In the genomic region with DNA sequence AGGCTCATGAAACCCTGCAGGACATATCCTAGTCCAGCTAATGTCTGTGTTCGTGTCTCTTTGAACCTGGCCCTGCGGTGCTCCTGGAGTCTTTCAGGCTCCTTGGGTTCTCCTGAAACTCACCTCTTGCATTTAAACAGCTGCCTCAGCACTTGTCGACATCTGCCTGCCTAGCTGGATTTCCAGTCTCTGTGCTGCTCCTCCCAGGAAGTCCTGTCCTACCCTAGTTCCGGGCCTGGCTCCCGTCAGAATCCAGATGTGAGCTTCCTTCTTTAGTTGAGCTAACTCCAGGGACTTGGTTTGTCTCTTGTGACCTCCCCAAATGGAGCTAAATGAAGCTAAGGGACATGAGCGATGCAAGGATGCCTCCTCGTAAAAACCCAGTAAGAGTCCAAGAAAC, we compare ENCODE assay signal across 14 cellular contexts.
DNase-seq lines count a peak whose midpoint lies in the region; ATAC-seq, FAIRE-seq and TF ChIP-seq lines count a peak whose summit lies in the region.
"Had no signal": no experiment of that assay in that cellular context is flagged by ENCODE, and none has a peak within 500 bp of the region (broad histone marks: within the 10 kb centered on the region; RNA-seq: fewer than 3 reads in every experiment).

No MANE protein-coding gene starts in this region.

- H3K9me3 ChIP-seq in heart left ventricle (no peaks in the 10 kb centered on the region), A549 (no peaks in the 10 kb centered on the region)
- H3K9me3 ChIP-seq in BLaER1 treated with 17β-estradiol and CSF1 and Interleukin-3, amounts not matched to agents 10 nM and 100 nM (replicated peaks in 1 of 11): no peaks in the 10 kb centered on the region
- H3K9me3 ChIP-seq: BE2C had no signal

- H3K4me1 ChIP-seq in heart left ventricle: no peaks in the 10 kb centered on the region
- H3K4me1 ChIP-seq in A549: no peaks in the 10 kb centered on the region
- H3K4me1 ChIP-seq in BLaER1 treated with 17β-estradiol and CSF1 and Interleukin-3, amounts not matched to agents 10 nM and 100 nM: peaks cover 0 to 29% (median 15%) of the 10 kb centered on the region in 10 experiments; a peak in 15 of 20 replicates
- H3K4me1 ChIP-seq: BE2C had no signal

- H3K36me3 ChIP-seq in heart left ventricle: no peaks in the 10 kb centered on the region
- no peaks in the 10 kb centered on the region for H3K36me3 ChIP-seq in BLaER1 treated with 17β-estradiol and CSF1 and Interleukin-3, amounts not matched to agents 10 nM and 100 nM
- H3K36me3 ChIP-seq: BE2C had no signal

- H3K4me3 ChIP-seq in heart left ventricle: no peak overlapping the region
- no peak overlapping the region for H3K4me3 ChIP-seq in A549
- H3K4me3 ChIP-seq in BLaER1 treated with 17β-estradiol and CSF1 and Interleukin-3, amounts not matched to agents 10 nM and 100 nM: no peak overlapping the region
- H3K4me3 ChIP-seq: K562 had no signal

- no peak overlapping the region for H3K4me2 ChIP-seq in A549
- peak overlapping the region in 10 of 11 experiments; percentile 15 to 58 (median 39); a peak in 17 of 22 replicates for H3K4me2 ChIP-seq in BLaER1 treated with 17β-estradiol and CSF1 and Interleukin-3, amounts not matched to agents 10 nM and 100 nM

- TF ChIP-seq CTCF in heart left ventricle (IDR thresholded peaks at IDR 0.05): no peak
- TF ChIP-seq CTCF in A549 (IDR thresholded peaks at IDR 0.05): no peak
- TF ChIP-seq CTCF in nephron progenitor cell (IDR thresholded peaks at IDR 0.05): no peak

- H3K4me1 Mint-ChIP-seq in nephron progenitor cell: peaks cover 40% of the 10 kb centered on the region
- H3K4me1 Mint-ChIP-seq: CD8-positive, alpha-beta memory T cell had no signal

- TF ChIP-seq EP300 in A549 (IDR thresholded peaks at IDR 0.05): no peak

- CTCF ChIA-PET in A549 (lab: Yijun Ruan, JAX): interaction anchor here (0.6 to 1.1 kb wide), 2 partner anchors 11 to 72 kb away, joined by 3 to 5 read pairs; no protein-coding TSS in a partner anchor

- H3K9ac ChIP-seq in BLaER1 treated with 17β-estradiol and CSF1 and Interleukin-3, amounts not matched to agents 10 nM and 100 nM: no peak overlapping the region

- peak overlapping the region; percentile 83 for H3K27ac Mint-ChIP-seq in nephron progenitor cell
- H3K27ac Mint-ChIP-seq: CD8-positive, alpha-beta memory T cell had no signal

- TF ChIP-seq POLR2A in heart left ventricle (IDR thresholded peaks at IDR 0.05) (no peak), A549 (IDR thresholded peaks at IDR 0.05; ENCODE audit: low read length) (no peak)

- H3K9me3 Mint-ChIP-seq in nephron progenitor cell: peaks cover 4% of the 10 kb centered on the region

- peak in 3 of 5 donors; percentile 23 to 52 (median 36) for DNase-seq in heart left ventricle
- DNase-seq in Right ventricle myocardium inferior (ENCODE audit: missing footprints): no peak
- DNase-seq in A549 (ENCODE audit: low read depth in 1 of 2, low spot score in 1 of 2): no peak
- DNase-seq in nephron progenitor cell: no peak
- no peak for DNase-seq in SHP77 treated with DMSO at 0.1 percent for 48 hours (lab: John Stamatoyannopoulos, UW)
- no peak for DNase-seq in islet precursor cell
- DNase-seq: BE2C; CD8-positive, alpha-beta memory T cell; DMS79; HCEC 1CT had no signal

- WGBS in heart left ventricle, 4 donors: 49 to 61% (median 57%) methylated on average over 7 of the region's 7 CpGs
- 2% methylated on average over 7 of the region's 7 CpGs for WGBS in A549 (ENCODE audit: missing lambda C conversion rate)

- POLR2A ChIA-PET in A549 (lab: Yijun Ruan, JAX): no interaction called here

- peaks cover 29% of the 10 kb centered on the region for H3K27me3 Mint-ChIP-seq in nephron progenitor cell (ENCODE audit: low read depth, poor library complexity)

- TF ChIP-seq RAD21 in A549 (conservative IDR thresholded peaks at IDR 0.05 in 1 of 2, IDR thresholded peaks at IDR 0.05 in 1 of 2): no peak

- no peaks in the 10 kb centered on the region for H3K36me3 Mint-ChIP-seq in nephron progenitor cell (ENCODE audit: low read depth)
- H3K36me3 Mint-ChIP-seq: CD8-positive, alpha-beta memory T cell had no signal

- H4K20me1 ChIP-seq in BLaER1 treated with 17β-estradiol and CSF1 and Interleukin-3, amounts not matched to agents 10 nM and 100 nM: no peaks in the 10 kb centered on the region

- no peak for FAIRE-seq in A549 (lab: Jason Lieb, UNC)
- FAIRE-seq: GM12891, HTR-8/SVneo, K562 had no signal

- no peak overlapping the region for H3K27ac ChIP-seq in heart left ventricle
- H3K27ac ChIP-seq in A549: no peak overlapping the region
- H3K27ac ChIP-seq in BLaER1 treated with 17β-estradiol and CSF1 and Interleukin-3, amounts not matched to agents 10 nM and 100 nM: no peak overlapping the region

- peak overlapping the region; percentile 39 for H3K4me3 Mint-ChIP-seq in nephron progenitor cell
- H3K4me3 Mint-ChIP-seq: CD8-positive, alpha-beta memory T cell had no signal

- intact Hi-C loops in heart left ventricle (cut with DNase I): no loop called here
- intact Hi-C loops in Right ventricle myocardium inferior (cut with DNase I): no loop called here

- H3K27me3 ChIP-seq in heart left ventricle: peaks cover 0 to 12% (median 3%) of the 10 kb centered on the region in 9 donors
- H3K27me3 ChIP-seq in BLaER1 treated with 17β-estradiol and CSF1 and Interleukin-3, amounts not matched to agents 10 nM and 100 nM: no peaks in the 10 kb centered on the region
- H3K27me3 ChIP-seq: BE2C had no signal

- ATAC-seq in heart left ventricle: peak in 1 of 4 donors; percentile 73
- ATAC-seq in Right ventricle myocardium inferior: no peak
- ATAC-seq in A549: no peak
- ATAC-seq: K562 had no signal

TF ChIP-seq in A549, 52 proteins besides CTCF, POLR2A, EP300 and RAD21:
- TF ChIP-seq RFX5 (IDR thresholded peaks at IDR 0.05) (no peak), MAFK (IDR thresholded peaks at IDR 0.05; ENCODE audit: partially characterized antibody) (peak; percentile 23)

Comparison
In these comparisons a context has a peak if more than half of its experiments do, and no peak if none do; other contexts are left out.
1. DNase-seq: peak in heart left ventricle (3 of 5); none in Right ventricle myocardium inferior (single experiment), A549 (0 of 2), nephron progenitor cell (single experiment), SHP77 treated with DMSO at 0.1 percent for 48 hours (single experiment) and islet precursor cell (single experiment).